Comparison of ENCODE assay signal across 8 cellular contexts in the genomic region with DNA sequence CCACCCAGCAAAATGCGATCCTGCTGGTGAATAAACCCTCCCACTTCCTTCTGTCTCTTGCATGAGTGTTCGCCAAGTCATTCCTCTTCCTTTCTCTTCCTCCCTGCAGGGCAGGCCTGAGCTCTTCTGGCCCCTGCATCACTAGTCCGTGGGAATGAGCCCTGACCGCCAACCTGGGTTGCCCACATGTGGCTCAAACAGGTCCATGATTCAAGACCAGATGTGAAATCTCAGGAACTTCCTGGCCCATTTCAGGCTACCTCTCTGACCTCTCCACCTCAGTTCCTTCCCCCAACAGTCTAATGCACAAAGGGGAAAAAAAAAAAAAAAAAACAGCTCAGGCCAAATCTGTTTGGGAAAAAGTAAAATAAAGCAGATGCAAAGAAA. TPM values are rescaled to one million over a fixed set of nuclear protein-coding genes. Genes with fewer than 3 reads are reported as not detected.
DNase-seq lines count a peak whose midpoint lies in the region; ATAC-seq and TF ChIP-seq lines count a peak whose summit lies in the region.

No MANE protein-coding gene starts in this region.

- no peak for DNase-seq in activated CD8-positive, alpha-beta memory T cell treated with anti-CD3 and anti-CD28 coated beads, Interleukin-2, amount 10 ng/mL, durations not matched to agents 7 days and 5 days
- no peak for DNase-seq in activated CD8-positive, alpha-beta memory T cell treated with anti-CD3 and anti-CD28 coated beads, Interleukin-2, amount 50 U/mL, for 48 hours
- DNase-seq in SJSA1 (ENCODE audit: low read depth in 1 of 2, low spot score in 2 of 2) (no peak), fibroblast of mammary gland (ENCODE audit: low read depth) (peak; percentile 88), gastrocnemius medialis (no peak), SK-N-DZ (ENCODE audit: low spot score) (no peak), iPS-NIHi11 (ENCODE audit: low spot score) (no peak)

- H3K36me3 ChIP-seq in SJSA1 (no peaks in the 10 kb centered on the region), gastrocnemius medialis (no peaks in the 10 kb centered on the region)

- no peaks in the 10 kb centered on the region for H3K9me3 Mint-ChIP-seq in activated CD8-positive, alpha-beta memory T cell treated with anti-CD3 and anti-CD28 coated beads, Interleukin-2, amount 10 ng/mL, durations not matched to agents 7 days and 5 days (ENCODE audit: low read depth)

- peak overlapping the region; percentile 93 for H3K27ac Mint-ChIP-seq in activated CD8-positive, alpha-beta memory T cell treated with anti-CD3 and anti-CD28 coated beads, Interleukin-2, amount 10 ng/mL, durations not matched to agents 7 days and 5 days

- H3K4me1 Mint-ChIP-seq in activated CD8-positive, alpha-beta memory T cell treated with anti-CD3 and anti-CD28 coated beads, Interleukin-2, amount 10 ng/mL, durations not matched to agents 7 days and 5 days = peaks cover 30% of the 10 kb centered on the region

- H3K4me3 Mint-ChIP-seq in activated CD8-positive, alpha-beta memory T cell treated with anti-CD3 and anti-CD28 coated beads, Interleukin-2, amount 10 ng/mL, durations not matched to agents 7 days and 5 days = peak overlapping the region; percentile 34

- no peak for TF ChIP-seq CTCF in fibroblast of mammary gland (conservative IDR thresholded peaks at IDR 0.05; ENCODE audit: control insufficient read depth, insufficient read depth, low read depth, low read length)
- no peak for TF ChIP-seq CTCF in gastrocnemius medialis (IDR thresholded peaks at IDR 0.05 in 4 of 5, conservative IDR thresholded peaks at IDR 0.05 in 1 of 5)

- CTCF ChIA-PET in activated CD8-positive, alpha-beta memory T cell treated with anti-CD3 and anti-CD28 coated beads, Interleukin-2, amount 10 ng/mL, durations not matched to agents 7 days and 5 days (lab: Charles Lee) = interaction anchor here (0.6 to 1.5 kb wide), 8 partner anchors 14 to 1041 kb away, joined by 3 to 7 read pairs (median 4); no protein-coding TSS in a partner anchor

- no peaks in the 10 kb centered on the region for H3K9me3 ChIP-seq in SJSA1 (replicated peaks)
- H3K9me3 ChIP-seq in gastrocnemius medialis = no peaks in the 10 kb centered on the region

- H3K27me3 Mint-ChIP-seq in activated CD8-positive, alpha-beta memory T cell treated with anti-CD3 and anti-CD28 coated beads, Interleukin-2, amount 10 ng/mL, durations not matched to agents 7 days and 5 days = peaks cover 9% of the 10 kb centered on the region

- H3K27me3 ChIP-seq in SJSA1 (replicated peaks) (no peaks in the 10 kb centered on the region), gastrocnemius medialis (no peaks in the 10 kb centered on the region)

- H3K4me3 ChIP-seq in SJSA1 (no peak overlapping the region), fibroblast of mammary gland (ENCODE audit: control insufficient read depth, low read depth, low read length) (no peak overlapping the region), gastrocnemius medialis (peak overlapping the region in 2 of 4 donors; percentile 7 to 34)

- intact Hi-C loops in gastrocnemius medialis (cut with DNase I; ENCODE audit: low total_unique reads) = no loop called here

- no peaks in the 10 kb centered on the region for H3K36me3 Mint-ChIP-seq in activated CD8-positive, alpha-beta memory T cell treated with anti-CD3 and anti-CD28 coated beads, Interleukin-2, amount 10 ng/mL, durations not matched to agents 7 days and 5 days

- in situ Hi-C loops in gastrocnemius medialis (cut with MboI; ENCODE audit: low sequenced_read_pairs in 4 of 4) = loop anchor here in 1 of 4 donors (5.0 kb wide), 1 partner anchor 47 kb away; no protein-coding TSS in a partner anchor

- H3K27ac ChIP-seq in SJSA1 (peak overlapping the region; percentile 81), gastrocnemius medialis (peak overlapping the region; percentile 71 to 88 (median 79))

- peak; percentile 1 for ATAC-seq in activated CD8-positive, alpha-beta memory T cell treated with anti-CD3 and anti-CD28 coated beads, Interleukin-2, amount 10 ng/mL, durations not matched to agents 7 days and 5 days
- ATAC-seq in gastrocnemius medialis (no peak), GM21576 (IDR thresholded peaks at IDR 0.05; ENCODE audit: unreplicated experiment) (no peak)

- H3K4me1 ChIP-seq in SJSA1 (replicated peaks) (peaks cover 26% of the 10 kb centered on the region), gastrocnemius medialis (peaks cover 28% of the 10 kb centered on the region in 2 donors)

- no peak for TF ChIP-seq POLR2A in gastrocnemius medialis (IDR thresholded peaks at IDR 0.05)

RNA-seq across cellular contexts. Expression of gene YWHAG, which starts 5.4 kb away (rescaled TPM):
- 100 to 1,000 TPM in 1 of 2 experiments, 10 to 100 TPM in 1; 80.8 to 115 TPM for total RNA-seq in activated CD8-positive, alpha-beta memory T cell treated with anti-CD3 and anti-CD28 coated beads, Interleukin-2, amount 10 ng/mL, durations not matched to agents 7 days and 5 days
- total RNA-seq in SJSA1 (2014; rRNA removed; shearing (Covaris generic)) = 67.0 and 76.1 TPM in 2 replicates
- total RNA-seq in gastrocnemius medialis = 100 to 1,000 TPM; 119 to 262 (median 179) TPM
- 101 and 114 TPM in 2 replicates for polyA plus RNA-seq in SK-N-DZ (2014; cell fraction: cytosol; rRNA removed)
- polyA plus RNA-seq in SK-N-DZ (2014; cell fraction: nucleus; rRNA removed) = 49.4 and 50.9 TPM in 2 replicates

RNA-seq across cellular contexts. Expression of gene SSC4D, which starts 45.3 kb away (rescaled TPM):
- under 1 TPM; 0.23 to 0.64 TPM for total RNA-seq in activated CD8-positive, alpha-beta memory T cell treated with anti-CD3 and anti-CD28 coated beads, Interleukin-2, amount 10 ng/mL, durations not matched to agents 7 days and 5 days
- total RNA-seq in SJSA1 (2014; rRNA removed; shearing (Covaris generic)) = 0.34 TPM in 1 of 2 replicates, not detected in the other
- under 1 TPM in 3 of 4 donors, not detected in 1; 0.20 to 0.68 (median 0.25) TPM for total RNA-seq in gastrocnemius medialis
- polyA plus RNA-seq in SK-N-DZ (2014; cell fraction: cytosol; rRNA removed) = 1.5 and 1.7 TPM in 2 replicates
- polyA plus RNA-seq in SK-N-DZ (2014; cell fraction: nucleus; rRNA removed) = 2.6 and 4.0 TPM in 2 replicates
